ENCODE assay signal across 9 cellular contexts in genomic region chr17:61551255-61551742, GRCh38. TPM values are rescaled to one million over a fixed set of nuclear protein-coding genes. Genes with fewer than 3 reads are reported as not detected.
DNase-seq lines count a peak whose midpoint lies in the region; ATAC-seq and TF ChIP-seq lines count a peak whose summit lies in the region.
"Had no signal": no experiment of that assay in that cellular context is flagged by ENCODE, and none has a peak within 500 bp of the region (broad histone marks: within the 10 kb centered on the region; RNA-seq: fewer than 3 reads in every experiment).

No MANE protein-coding gene starts in this region.

- no peaks in the 10 kb centered on the region for H3K4me1 Mint-ChIP-seq in Calu3 (ENCODE audit: low read depth, unreplicated experiment)
- no peaks in the 10 kb centered on the region for H3K4me1 Mint-ChIP-seq in stimulated activated naive CD8-positive, alpha-beta T cell treated with anti-CD3 and anti-CD28 coated beads, Interleukin-15, amount 100 ng/mL, for 72 hours
- H3K4me1 Mint-ChIP-seq: immature natural killer cell had no signal

- POLR2A ChIA-PET in RWPE1 (lab: Yijun Ruan, JAX; ENCODE audit: low non-redundant PET): interaction anchor here (0.6 kb wide), 1 partner anchor 137 kb away, joined by 3 read pairs; no protein-coding TSS in a partner anchor

- H3K4me3 ChIP-seq in skeletal muscle cell (ENCODE audit: low read depth, low read length): no peak overlapping the region

- no peak overlapping the region for H3K27ac Mint-ChIP-seq in Calu3 (ENCODE audit: unreplicated experiment)
- no peak overlapping the region for H3K27ac Mint-ChIP-seq in stimulated activated naive CD8-positive, alpha-beta T cell treated with anti-CD3 and anti-CD28 coated beads, Interleukin-15, amount 100 ng/mL, for 72 hours
- H3K27ac Mint-ChIP-seq: immature natural killer cell had no signal

- DNase-seq in Calu3 (no peak), HS-27A (ENCODE audit: low read depth) (peak; percentile 9), RWPE1 (ENCODE audit: low spot score) (peak; percentile 58), fibroblast of peridontal ligament (ENCODE audit: extremely low read depth) (peak; percentile 80), skeletal muscle cell (ENCODE audit: low read depth) (peak; percentile 7)
- DNase-seq in stimulated activated CD4-positive, alpha-beta T cell treated with anti-CD3 and anti-CD28 coated beads, Interleukin-12 subunit alpha, Interleukin-12 subunit beta, amount 100 ng/mL, for 4 hours: no peak
- no peak for DNase-seq in stimulated activated naive CD8-positive, alpha-beta T cell treated with anti-CD3 and anti-CD28 coated beads, Interleukin-15, amount 100 ng/mL, for 72 hours
- no peak for DNase-seq in stimulated activated CD8-positive, alpha-beta memory T cell treated with anti-CD3 and anti-CD28 coated beads, Interleukin-4, amount 100 ng/mL, for 48 hours

- H3K4me3 Mint-ChIP-seq in Calu3 (ENCODE audit: low read depth, unreplicated experiment): no peak overlapping the region
- H3K4me3 Mint-ChIP-seq in stimulated activated naive CD8-positive, alpha-beta T cell treated with anti-CD3 and anti-CD28 coated beads, Interleukin-15, amount 100 ng/mL, for 72 hours: no peak overlapping the region
- H3K4me3 Mint-ChIP-seq: immature natural killer cell had no signal

- no peak overlapping the region for H3K27ac ChIP-seq in RWPE1

- no TSS peak for BruUV-seq in Calu3 (replicated peaks; lab: Mats Ljungman, UMichigan)

- H3K27me3 Mint-ChIP-seq in Calu3 (ENCODE audit: unreplicated experiment): no peaks in the 10 kb centered on the region
- peaks cover 57% of the 10 kb centered on the region for H3K27me3 Mint-ChIP-seq in stimulated activated naive CD8-positive, alpha-beta T cell treated with anti-CD3 and anti-CD28 coated beads, Interleukin-15, amount 100 ng/mL, for 72 hours

- no peak for ATAC-seq in stimulated activated naive CD8-positive, alpha-beta T cell treated with anti-CD3 and anti-CD28 coated beads, Interleukin-15, amount 100 ng/mL, for 72 hours

- intact Hi-C loops in Calu3 (cut with micrococcal nuclease; ENCODE audit: unreplicated experiment): loop anchor here (2.0 kb wide), 1 partner anchor 132 kb away; no protein-coding TSS in a partner anchor

- no peaks in the 10 kb centered on the region for H3K36me3 Mint-ChIP-seq in Calu3 (ENCODE audit: insufficient read depth, unreplicated experiment)
- H3K36me3 Mint-ChIP-seq: immature natural killer cell had no signal

- no peaks in the 10 kb centered on the region for H3K9me3 Mint-ChIP-seq in Calu3 (ENCODE audit: low read depth, unreplicated experiment)
- H3K9me3 Mint-ChIP-seq in stimulated activated naive CD8-positive, alpha-beta T cell treated with anti-CD3 and anti-CD28 coated beads, Interleukin-15, amount 100 ng/mL, for 72 hours: no peaks in the 10 kb centered on the region
- H3K9me3 Mint-ChIP-seq: immature natural killer cell had no signal

- TF ChIP-seq CTCF in Calu3 (IDR thresholded peaks at IDR 0.05; ENCODE audit: unreplicated experiment): peak; percentile 39
- TF ChIP-seq CTCF in RWPE1 (conservative IDR thresholded peaks at IDR 0.05; ENCODE audit: low read depth): peak; percentile 82

- CTCF ChIA-PET in Calu3 (lab: Charles Lee): interaction anchor here (0.5 kb wide), 1 partner anchor 157 kb away, joined by 3 read pairs; no protein-coding TSS in a partner anchor
- CTCF ChIA-PET in RWPE1 (lab: Yijun Ruan, JAX): interaction anchor here (0.7 to 1.7 kb wide), 5 partner anchors 24 to 882 kb away, joined by 3 to 9 read pairs (median 5); no protein-coding TSS in a partner anchor

RNA-seq across cellular contexts. Expression of gene NACA2, which starts 39.7 kb away (rescaled TPM):
- total RNA-seq in Calu3 (2022): not detected in 2 replicates

Comparison
In these comparisons a context has a peak if more than half of its experiments do, and no peak if none do; other contexts are left out.
1. DNase-seq: peak in HS-27A (single experiment), RWPE1 (single experiment), fibroblast of peridontal ligament (single experiment) and skeletal muscle cell (single experiment); none in Calu3 (single experiment), stimulated activated CD4-positive, alpha-beta T cell treated with anti-CD3 and anti-CD28 coated beads, Interleukin-12 subunit alpha, Interleukin-12 subunit beta, amount 100 ng/mL, for 4 hours (single experiment), stimulated activated naive CD8-positive, alpha-beta T cell treated with anti-CD3 and anti-CD28 coated beads, Interleukin-15, amount 100 ng/mL, for 72 hours (0 of 2) and stimulated activated CD8-positive, alpha-beta memory T cell treated with anti-CD3 and anti-CD28 coated beads, Interleukin-4, amount 100 ng/mL, for 48 hours (single experiment).